Comparison of ENCODE assay signal across 10 cellular contexts in genomic region chr2:121197369-121198091, GRCh38.
A peak's percentile ranks its signal among the peaks of the same experiment; 100 is the strongest.
DNase-seq lines count a peak whose midpoint lies in the region; ATAC-seq and FAIRE-seq lines count a peak whose summit lies in the region.
"Had no signal": no experiment of that assay in that cellular context is flagged by ENCODE, and none has a peak within 500 bp of the region (broad histone marks: within the 10 kb centered on the region; RNA-seq: fewer than 3 reads in every experiment).

No MANE protein-coding gene starts in this region.

- no peaks in the 10 kb centered on the region for H3K36me3 ChIP-seq in duodenal mucosa (ENCODE audit: control insufficient read depth in 1 of 2, insufficient read depth in 2 of 2, low read length in 2 of 2)

- H3K27ac ChIP-seq in duodenal mucosa (ENCODE audit: low read depth, low read length) = peak overlapping the region; percentile 67

- peaks cover 14 to 23% of the 10 kb centered on the region in 2 donors for H3K4me1 ChIP-seq in duodenal mucosa (ENCODE audit: control insufficient read depth in 1 of 2, insufficient read depth in 2 of 2, low read length in 2 of 2)

- peak; percentile 46 for FAIRE-seq in urothelium cell line (lab: Jason Lieb, UNC)

- peak; percentile 20 for DNase-seq in NCI-H2107 (lab: John Stamatoyannopoulos, UW)
- peak; percentile 18 for DNase-seq in middle frontal gyrus (ENCODE audit: extremely low spot score, low spot score)
- DNase-seq in urothelium cell line (ENCODE audit: low spot score) = peak; percentile 83
- no peak for DNase-seq in activated T-cell treated with anti-CD3 and anti-CD28 coated beads, Interleukin-2, amount 50 U/mL, for 4 hours
- no peak for DNase-seq in NCI-H774 (lab: John Stamatoyannopoulos, UW)
- DNase-seq in DMS114 treated with DMSO at 0.1 percent for 48 hours (lab: John Stamatoyannopoulos, UW; ENCODE audit: unreplicated experiment) = no peak
- no peak for DNase-seq in NCI-H2227 treated with DMSO at 0.1 percent for 48 hours (lab: John Stamatoyannopoulos, UW)
- DNase-seq: effector memory CD8-positive, alpha-beta T cell; SHP77 treated with DMSO at 0.1 percent for 48 hours had no signal

- no peak overlapping the region for H3K9ac ChIP-seq in duodenal mucosa (ENCODE audit: low read depth in 1 of 2, low read length in 2 of 2)

- H3K27me3 Mint-ChIP-seq in activated T-cell treated with anti-CD3 and anti-CD28 coated beads, Interleukin-2, amount 50 U/mL, for 4 hours (ENCODE audit: low read depth) = no peaks in the 10 kb centered on the region

- no peak for ATAC-seq in activated T-cell treated with anti-CD3 and anti-CD28 coated beads, Interleukin-2, amount 50 U/mL, for 4 hours
- ATAC-seq: effector memory CD8-positive, alpha-beta T cell had no signal

- no peaks in the 10 kb centered on the region for H3K9me3 ChIP-seq in duodenal mucosa (ENCODE audit: control insufficient read depth in 1 of 2, low read length in 2 of 2)

- H3K27me3 ChIP-seq in duodenal mucosa (ENCODE audit: control insufficient read depth in 1 of 2, insufficient read depth in 2 of 2, low read length in 2 of 2) = no peaks in the 10 kb centered on the region

- no peak overlapping the region for H3K4me3 Mint-ChIP-seq in activated T-cell treated with anti-CD3 and anti-CD28 coated beads, Interleukin-2, amount 50 U/mL, for 4 hours
- H3K4me3 Mint-ChIP-seq: effector memory CD8-positive, alpha-beta T cell had no signal

- H3K36me3 Mint-ChIP-seq in activated T-cell treated with anti-CD3 and anti-CD28 coated beads, Interleukin-2, amount 50 U/mL, for 4 hours (ENCODE audit: insufficient read depth) = no peaks in the 10 kb centered on the region

- H3K4me3 ChIP-seq in duodenal mucosa (ENCODE audit: low read depth in 1 of 2, low read length in 2 of 2) = no peak overlapping the region

- no peaks in the 10 kb centered on the region for H3K9me3 Mint-ChIP-seq in activated T-cell treated with anti-CD3 and anti-CD28 coated beads, Interleukin-2, amount 50 U/mL, for 4 hours
- H3K9me3 Mint-ChIP-seq: effector memory CD8-positive, alpha-beta T cell had no signal

- no peaks in the 10 kb centered on the region for H3K4me1 Mint-ChIP-seq in activated T-cell treated with anti-CD3 and anti-CD28 coated beads, Interleukin-2, amount 50 U/mL, for 4 hours (ENCODE audit: low read depth)

Comparison
In these comparisons a context has a peak if more than half of its experiments do, and no peak if none do; other contexts are left out.
1. DNase-seq: peak in NCI-H2107 (single experiment), middle frontal gyrus (single experiment) and urothelium cell line (single experiment); none in activated T-cell treated with anti-CD3 and anti-CD28 coated beads, Interleukin-2, amount 50 U/mL, for 4 hours (single experiment), NCI-H774 (single experiment), DMS114 treated with DMSO at 0.1 percent for 48 hours (single experiment) and NCI-H2227 treated with DMSO at 0.1 percent for 48 hours (single experiment).